ENCODE assay signal across 11 cellular contexts in the genomic region with DNA sequence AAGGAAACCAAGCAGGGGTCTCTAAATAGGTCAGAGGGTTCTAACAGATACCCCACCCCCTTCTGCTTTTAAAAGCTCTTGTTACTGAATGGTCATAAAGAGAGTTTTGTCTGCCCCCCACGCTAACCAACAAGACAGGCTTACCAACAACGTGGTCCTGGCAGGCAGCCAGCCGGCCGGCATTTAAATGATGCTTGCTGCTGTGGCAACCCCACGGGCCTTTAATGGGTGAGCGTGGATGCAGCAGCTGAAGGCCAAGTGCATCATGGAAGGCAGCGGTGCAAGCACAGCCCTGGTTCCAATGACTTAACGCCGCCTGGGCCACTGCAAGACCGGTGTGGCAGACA. TPM values are rescaled to one million over a fixed set of nuclear protein-coding genes. Genes with fewer than 3 reads are reported as not detected.
DNase-seq lines count a peak whose midpoint lies in the region; ATAC-seq and TF ChIP-seq lines count a peak whose summit lies in the region.
"Had no signal": no experiment of that assay in that cellular context is flagged by ENCODE, and none has a peak within 500 bp of the region (broad histone marks: within the 10 kb centered on the region; RNA-seq: fewer than 3 reads in every experiment).

No MANE protein-coding gene starts in this region.

- no peaks in the 10 kb centered on the region for H3K27me3 ChIP-seq in hepatocyte
- H3K27me3 ChIP-seq in sigmoid colon, result no peaks in the 10 kb centered on the region
- H3K27me3 ChIP-seq: foreskin keratinocyte had no signal

- no peak for TF ChIP-seq EP300 in sigmoid colon (IDR thresholded peaks at IDR 0.05)

- no peak overlapping the region for H2AFZ ChIP-seq in hepatocyte

- H3K9me3 Mint-ChIP-seq in natural killer cell, result no peaks in the 10 kb centered on the region
- H3K9me3 Mint-ChIP-seq: activated CD4-positive, alpha-beta memory T cell treated with anti-CD3 and anti-CD28 coated beads, Interleukin-2, amount 10 ng/mL, durations not matched to agents 7 days and 5 days had no signal

- no peak overlapping the region for H3K27ac Mint-ChIP-seq in natural killer cell
- H3K27ac Mint-ChIP-seq: activated CD4-positive, alpha-beta memory T cell treated with anti-CD3 and anti-CD28 coated beads, Interleukin-2, amount 10 ng/mL, durations not matched to agents 7 days and 5 days had no signal

- peaks cover 3% of the 10 kb centered on the region for H3K79me2 ChIP-seq in hepatocyte

- H3K36me3 ChIP-seq in hepatocyte (replicated peaks; ENCODE audit: insufficient read depth, low read depth) (no peaks in the 10 kb centered on the region), sigmoid colon (peaks cover 0 to 2% (median 0%) of the 10 kb centered on the region in 4 donors)
- H3K36me3 ChIP-seq: HAP-1 had no signal

- peaks cover 0 to 8% of the 10 kb centered on the region in 2 donors for H3K27me3 Mint-ChIP-seq in natural killer cell (ENCODE audit: low read depth in 2 of 2)

- H3K4me3 ChIP-seq in hepatocyte, result no peak overlapping the region
- H3K4me3 ChIP-seq in sigmoid colon, result no peak overlapping the region
- H3K4me3 ChIP-seq: HAP-1 had no signal

- no peaks in the 10 kb centered on the region for H4K20me1 ChIP-seq in hepatocyte (ENCODE audit: insufficient read depth, poor library complexity, severe bottlenecking)

- H3K4me1 ChIP-seq in hepatocyte (ENCODE audit: insufficient read depth) (peaks cover 24% of the 10 kb centered on the region), sigmoid colon (peaks cover 0 to 51% (median 13%) of the 10 kb centered on the region in 4 donors)

- H3K27ac ChIP-seq in hepatocyte (peak overlapping the region; percentile 72), sigmoid colon (no peak overlapping the region)
- H3K27ac ChIP-seq: foreskin keratinocyte had no signal

- H3K9me2 ChIP-seq in hepatocyte (replicated peaks; ENCODE audit: insufficient read depth), result no peaks in the 10 kb centered on the region

- ATAC-seq in natural killer cell, result no peak

- no peak for TF ChIP-seq POLR2A in sigmoid colon (IDR thresholded peaks at IDR 0.05)

- no peaks in the 10 kb centered on the region for H3K36me3 Mint-ChIP-seq in natural killer cell

- intact Hi-C loops in natural killer cell (cut with micrococcal nuclease) (no loop called here), sigmoid colon (cut with DNase I) (no loop called here)

- peak overlapping the region; percentile 65 for H3K4me2 ChIP-seq in hepatocyte

- DNase-seq in NCI-H82 (lab: John Stamatoyannopoulos, UW), result peak; percentile 26
- no peak for DNase-seq in NCI-H82 treated with DMSO at 0.1 percent for 48 hours (lab: John Stamatoyannopoulos, UW; ENCODE audit: unreplicated experiment)
- peak; percentile 58 for DNase-seq in NCI-H774 (lab: John Stamatoyannopoulos, UW)
- peak; percentile 44 for DNase-seq in hepatocyte (ENCODE audit: low spot score)
- DNase-seq in superior temporal gyrus (ENCODE audit: extremely low spot score), result peak; percentile 70
- no peak for DNase-seq in natural killer cell
- DNase-seq in sigmoid colon, result no peak
- DNase-seq in COLO829 (ENCODE audit: low spot score), result no peak
- DNase-seq: activated CD4-positive, alpha-beta memory T cell treated with anti-CD3 and anti-CD28 coated beads, Interleukin-2, amount 10 ng/mL, durations not matched to agents 7 days and 5 days had no signal

- peaks cover 22% of the 10 kb centered on the region in 2 donors for H3K4me1 Mint-ChIP-seq in natural killer cell

- TF ChIP-seq CTCF in hepatocyte (IDR thresholded peaks at IDR 0.05; ENCODE audit: poor library complexity) (no peak), natural killer cell (IDR thresholded peaks at IDR 0.05) (no peak), sigmoid colon (IDR thresholded peaks at IDR 0.05) (no peak)

- WGBS in hepatocyte (ENCODE audit: low lambda C conversion rate, missing lambda C conversion rate), result 68% methylated on average over 10 of the region's 10 CpGs
- 48 to 74% methylated on average over 10 of the region's 10 CpGs for WGBS in sigmoid colon, 2 donors

- no peak overlapping the region for H3K4me3 Mint-ChIP-seq in natural killer cell
- H3K4me3 Mint-ChIP-seq: activated CD4-positive, alpha-beta memory T cell treated with anti-CD3 and anti-CD28 coated beads, Interleukin-2, amount 10 ng/mL, durations not matched to agents 7 days and 5 days had no signal

- H3K9me3 ChIP-seq in hepatocyte (ENCODE audit: low read depth), result no peaks in the 10 kb centered on the region
- H3K9me3 ChIP-seq in sigmoid colon, result no peaks in the 10 kb centered on the region
- H3K9me3 ChIP-seq: HAP-1 had no signal

RNA-seq across cellular contexts. Expression of gene RAB31, which starts 29.7 kb away (rescaled TPM):
- total RNA-seq in hepatocyte (21.0 and 26.0 TPM in 2 replicates), natural killer cell (10 to 100 TPM in 1 of 3 donors, 1 to 10 TPM in 2; 5.3 to 26.1 (median 9.9) TPM), sigmoid colon (10 to 100 TPM; 52.0 to 74.6 (median 65.9) TPM)
- polyA plus RNA-seq in hepatocyte (81.8 and 120 TPM in 2 replicates), sigmoid colon (10 to 100 TPM; 16.2 to 22.2 (median 21.8) TPM)

Comparison
In these comparisons a context has a peak if more than half of its experiments do, and no peak if none do; other contexts are left out.
1. DNase-seq: peak in NCI-H82 (single experiment), NCI-H774 (single experiment), hepatocyte (single experiment) and superior temporal gyrus (single experiment); none in NCI-H82 treated with DMSO at 0.1 percent for 48 hours (single experiment), natural killer cell (single experiment), sigmoid colon (single experiment) and COLO829 (single experiment).